Comparison of ENCODE assay signal across 8 cellular contexts in genomic region chr5:43040287-43041098, GRCh38. TPM values are rescaled to one million over a fixed set of nuclear protein-coding genes. Genes with fewer than 3 reads are reported as not detected.
A peak's percentile ranks its signal among the peaks of the same experiment; 100 is the strongest.
DNase-seq lines count a peak whose midpoint lies in the region; FAIRE-seq and TF ChIP-seq lines count a peak whose summit lies in the region.

TSS of gene ANXA2R (minus strand) at chr5:43040319. CDS start at chr5:43040046, 273 bp downstream.

- H4K8ac ChIP-seq in H1 (ENCODE audit: extremely low read depth, insufficient read depth, low read length), result no peak within 1 kb of the TSS

- peak; percentile 80 for FAIRE-seq in H1 (lab: Jason Lieb, UNC)

- DNase-seq in Caco-2 (peak; percentile 92 to 93), GM20000 (ENCODE audit: low spot score) (peak; percentile 61), HT-29 (ENCODE audit: low spot score) (peak; percentile 100), H1 (ENCODE audit: low read depth in 1 of 2, low spot score in 2 of 2) (peak in 1 of 2 experiments; percentile 88), midbrain (lab: John Stamatoyannopoulos, UW) (peak; percentile 86)
- DNase-seq in NK-92 treated with Interleukin-12 subunit alpha and Interleukin-12 subunit beta, amount 100 ng/mL, for 24 hours (lab: John Stamatoyannopoulos, UW), result peak; percentile 87
- peak; percentile 94 for DNase-seq in activated CD8-positive, alpha-beta memory T cell treated with anti-CD3 and anti-CD28 coated beads for 24 hours
- peak; percentile 81 to 88 for DNase-seq in stimulated activated CD8-positive, alpha-beta memory T cell treated with anti-CD3 and anti-CD28 coated beads, Interleukin-2, amount 100 ng/mL, for 1 hour (ENCODE audit: low read depth in 2 of 2)

- no peak within 1 kb of the TSS for H2BK12ac ChIP-seq in H1 (ENCODE audit: low read depth, low read length)

- POLR2A ChIA-PET in Caco-2 (lab: Charles Lee) (interaction anchor here (0.8 to 1.8 kb wide), 2 partner anchors 25 to 80 kb away, joined by 5 read pairs; partner anchors contain the start of gene ZNF131), H1 (lab: Charles Lee; ENCODE audit: partially characterized antibody) (interaction anchor here (1.1 to 3.2 kb wide), 5 partner anchors 9 to 81 kb away, joined by 3 to 17 read pairs (median 6); partner anchors contain the start of gene ZNF131)

- TF ChIP-seq POLR2A in H1 (IDR thresholded peaks at IDR 0.05; ENCODE audit: control extremely low read depth in 1 of 2, low read depth in 2 of 2, low read length in 2 of 2), result no peak

- H3K9ac ChIP-seq in H1 (replicated peaks in 1 of 4; ENCODE audit: extremely low read depth in 1 of 4, low read depth in 3 of 4, low read length in 3 of 4), result no peak within 1 kb of the TSS

- no peak within 1 kb of the TSS for H3K23ac ChIP-seq in H1 (ENCODE audit: insufficient read length)

- H3K14ac ChIP-seq in H1 (ENCODE audit: insufficient read length), result no peak within 1 kb of the TSS

- no peaks in the 10 kb centered on the region for H3K9me3 Mint-ChIP-seq in Caco-2 (ENCODE audit: unreplicated experiment)

- H3K4me1 Mint-ChIP-seq in Caco-2 (ENCODE audit: low read depth, unreplicated experiment), result no peaks in the 10 kb centered on the region

- H2BK15ac ChIP-seq in H1 (ENCODE audit: low read length), result no peak within 1 kb of the TSS

- peak; percentile 87 to 88 for TF ChIP-seq CTCF in Caco-2 (IDR thresholded peaks at IDR 0.05; ENCODE audit: insufficient read depth in 1 of 2, low read depth in 1 of 2, low read length in 1 of 2, severe bottlenecking in 1 of 2, unreplicated experiment in 1 of 2)
- peak; percentile 92 for TF ChIP-seq CTCF in GM20000 (IDR thresholded peaks at IDR 0.05; ENCODE audit: extremely low read depth, missing control alignments)
- peak; percentile 66 to 85 (median 83) for TF ChIP-seq CTCF in H1 (IDR thresholded peaks at IDR 0.05; ENCODE audit: control extremely low read depth in 1 of 3, insufficient read depth in 1 of 3, low read depth in 1 of 3, low read length in 3 of 3)

- H4K5ac ChIP-seq in H1 (ENCODE audit: insufficient read length, low read depth, low read length), result no peak within 1 kb of the TSS

- no peaks in the 10 kb centered on the region; the same call in 1 of the 2 replicates for H3K23me2 ChIP-seq in H1 (ENCODE audit: low read depth, low read length)

- peak within 1 kb of the TSS; percentile 58 for H3K27ac Mint-ChIP-seq in Caco-2 (ENCODE audit: unreplicated experiment)

- TF ChIP-seq RAD21 in H1 (IDR thresholded peaks at IDR 0.05 in 1 of 2, conservative IDR thresholded peaks at IDR 0.05 in 1 of 2; ENCODE audit: low read depth in 2 of 2, low read length in 2 of 2), result peak; percentile 60 to 69

- peak within 1 kb of the TSS; percentile 86 for H3K4me3 Mint-ChIP-seq in Caco-2 (ENCODE audit: unreplicated experiment)

- no TSS peak for BruUV-seq in Caco-2 (replicated peaks; lab: Mats Ljungman, UMichigan)

- H2BK5ac ChIP-seq in H1 (ENCODE audit: low read depth, low read length), result no peak within 1 kb of the TSS

- H3K36me3 ChIP-seq in Caco-2 (ENCODE audit: control insufficient read depth, insufficient read depth, low read length) (no peaks in the 10 kb centered on the region), H1 (ENCODE audit: control insufficient read depth in 2 of 4, insufficient read depth in 4 of 4, low read length in 3 of 4) (no peaks in the 10 kb centered on the region; a peak in 1 of 8 replicates)

- no peak within 1 kb of the TSS for H4K91ac ChIP-seq in H1 (replicated peaks; ENCODE audit: insufficient read length, low read length)

- H3K4me2 ChIP-seq in H1 (ENCODE audit: insufficient read depth in 1 of 2, low read depth in 2 of 2, low read length in 2 of 2), result peak within 1 kb of the TSS; percentile 64 to 72

- peaks cover 10% of the 10 kb centered on the region for H3K36me3 Mint-ChIP-seq in Caco-2 (ENCODE audit: insufficient read depth, unreplicated experiment)

- H3K27ac ChIP-seq in H1 (ENCODE audit: low read depth, low read length), result no peak within 1 kb of the TSS

- H2BK20ac ChIP-seq in H1 (ENCODE audit: low read length), result no peak within 1 kb of the TSS

- no peak within 1 kb of the TSS for H2AFZ ChIP-seq in H1 (ENCODE audit: low read length)

- H3K9me3 ChIP-seq in Caco-2 (no peaks in the 10 kb centered on the region), H1 (ENCODE audit: insufficient read depth in 2 of 2, low read depth in 1 of 2, low read length in 1 of 2) (no peaks in the 10 kb centered on the region)

- peaks cover 33 to 56% of the 10 kb centered on the region in 2 experiments for H4K20me1 ChIP-seq in H1 (replicated peaks in 1 of 2; ENCODE audit: control insufficient read depth in 1 of 2, insufficient read depth in 2 of 2, low read length in 2 of 2)

- TF ChIP-seq EP300 in H1 (IDR thresholded peaks at IDR 0.05; ENCODE audit: borderline replicate concordance in 1 of 2, low read depth in 2 of 2, low read length in 2 of 2), result no peak

- intact Hi-C loops in Caco-2 (cut with micrococcal nuclease; ENCODE audit: unreplicated experiment), result loop anchor here (1.0 kb wide), 3 partner anchors 20 to 128 kb away; no protein-coding TSS in a partner anchor

- 6% methylated on average over 47 of the region's 47 CpGs; no CpG with 5 or more reads in 1 of the 2 experiments for WGBS in H1 (ENCODE audit: extremely low coverage in 1 of 2, insufficient coverage in 1 of 2, insufficient read length in 1 of 2, insufficient replicate concordance in 2 of 2, low coverage in 1 of 2, low lambda C conversion rate in 2 of 2, missing lambda C conversion rate in 1 of 2), 2 experiments

- H3K79me2 ChIP-seq in H1 (ENCODE audit: control insufficient read depth in 1 of 2, insufficient read depth in 2 of 2, low read length in 2 of 2), result no peaks in the 10 kb centered on the region

- H3K4me3 ChIP-seq in Caco-2 (ENCODE audit: low read depth, low read length) (peak within 1 kb of the TSS; percentile 80), H1 (ENCODE audit: extremely low read depth in 1 of 4, insufficient read depth in 2 of 4, low read depth in 3 of 4, low read length in 4 of 4) (peak within 1 kb of the TSS in 2 of 4 experiments; percentile 7 to 57; a peak in 3 of 8 replicates)

- H3K27me3 ChIP-seq in Caco-2 (replicated peaks; ENCODE audit: control insufficient read depth, insufficient read depth, low read length) (no peaks in the 10 kb centered on the region), H1 (replicated peaks in 1 of 4; ENCODE audit: control insufficient read depth in 3 of 4, extremely low read depth in 1 of 4, insufficient read depth in 3 of 4, low read length in 3 of 4) (peaks cover 76 to 95% (median 91%) of the 10 kb centered on the region in 4 experiments)

- no peak within 1 kb of the TSS for H3K56ac ChIP-seq in H1 (replicated peaks; ENCODE audit: insufficient read length, low read depth, low read length)

- no peak within 1 kb of the TSS for H3K4ac ChIP-seq in H1 (replicated peaks; ENCODE audit: insufficient read length, low read depth, low read length)

- no peak within 1 kb of the TSS; the same call in 1 of the 2 replicates for H3K18ac ChIP-seq in H1 (ENCODE audit: extremely low read depth, low read length)

- H2AK5ac ChIP-seq in H1 (ENCODE audit: low read depth, low read length), result no peak within 1 kb of the TSS

- CTCF ChIA-PET in Caco-2 (lab: Charles Lee) (interaction anchor here (0.6 to 3.2 kb wide), 11 partner anchors 10 to 443 kb away, joined by 3 to 28 read pairs (median 5); partner anchors contain the start of genes TMEM267 and ZNF131), H1 (lab: Charles Lee; ENCODE audit: partially characterized antibody) (interaction anchor here (0.7 to 2.8 kb wide), 17 partner anchors 11 to 128 kb away, joined by 3 to 23 read pairs (median 5); no protein-coding TSS in a partner anchor)

- no peaks in the 10 kb centered on the region; the same call in 1 of the 2 replicates for H3K79me1 ChIP-seq in H1 (ENCODE audit: low read depth, low read length)

- H3K4me1 ChIP-seq in Caco-2 (no peaks in the 10 kb centered on the region), H1 (replicated peaks in 1 of 4; ENCODE audit: control insufficient read depth in 3 of 4, insufficient read depth in 4 of 4, low read length in 3 of 4) (peaks cover 9 to 29% (median 14%) of the 10 kb centered on the region in 4 experiments)

- H3K27me3 Mint-ChIP-seq in Caco-2 (ENCODE audit: insufficient read depth, unreplicated experiment), result no peaks in the 10 kb centered on the region

- no peak within 1 kb of the TSS for H2BK120ac ChIP-seq in H1 (replicated peaks; ENCODE audit: low read depth, low read length)

TF ChIP-seq in H1, 55 proteins besides CTCF, POLR2A, EP300 and RAD21 (continues in another document):
- TF ChIP-seq SUZ12 (IDR thresholded peaks at IDR 0.05; ENCODE audit: low read length), result peak; percentile 49
- TF ChIP-seq TCF12 (IDR thresholded peaks at IDR 0.05; ENCODE audit: low read depth, low read length), result peak; percentile 50; the same call in 1 of the 2 replicates
- TF ChIP-seq RNF2 (IDR thresholded peaks at IDR 0.05; ENCODE audit: borderline replicate concordance, low read depth, low read length, missing control alignments, poor library complexity, severe bottlenecking), result peak; percentile 71
- peak; percentile 36 for TF ChIP-seq ASH2L (IDR thresholded peaks at IDR 0.05; ENCODE audit: low read length)
- peak; percentile 71 for TF ChIP-seq EZH2 (IDR thresholded peaks at IDR 0.05; ENCODE audit: low read depth, low read length, severe bottlenecking)
- peak; percentile 92 for TF ChIP-seq EGR1 (IDR thresholded peaks at IDR 0.05; ENCODE audit: borderline replicate concordance, low read depth, low read length)
- 0 out of 2 replicates have a peak, but pooled peaks have one; percentile 9 for TF ChIP-seq CEBPB (IDR thresholded peaks at IDR 0.05; ENCODE audit: low read depth, low read length)
- 0 out of 2 replicates have a peak, but pooled peaks have one; percentile 11 for TF ChIP-seq MAX (IDR thresholded peaks at IDR 0.05)
- TF ChIP-seq TEAD4 (IDR thresholded peaks at IDR 0.05; ENCODE audit: low read depth, low read length), result 0 out of 2 replicates have a peak, but pooled peaks have one; percentile 13
- no peak for TF ChIP-seq BACH1 (IDR thresholded peaks at IDR 0.05; ENCODE audit: low read length)
- TF ChIP-seq GTF2F1 (IDR thresholded peaks at IDR 0.05; ENCODE audit: borderline replicate concordance, low read depth, low read length), result no peak

RNA-seq across cellular contexts. Expression of gene ANXA2R, which starts in this region (rescaled TPM):
- total RNA-seq in Caco-2 (2022), result 3.1 and 4.1 TPM in 2 replicates
- 21.1 and 22.7 TPM in 2 replicates for total RNA-seq in HT-29 (2014; rRNA removed; shearing (Covaris generic))
- 0.17 and 0.29 TPM in 2 replicates for total RNA-seq in H1 (2021; fragmentation: NEBNext Ultra II Directional; extraction: Animal tissue kit (Norgen Biotek cat#: 25700))
- polyA plus RNA-seq in H1 (2011; rRNA removed), result 0.08 and 0.11 TPM in 2 replicates
- 0.14 TPM for polyA plus RNA-seq in H1 (2011; cell fraction: cytosol; rRNA removed)
- 0.30 TPM for polyA plus RNA-seq in H1 (2011; cell fraction: nucleus; rRNA removed)
- 0.11 TPM in 1 of 4 replicates, not detected in the others for polyA plus RNA-seq in H1 (2012, experiment 1 of 2)
- not detected for polyA plus RNA-seq in H1 (2012, experiment 2 of 2)
- not detected for polyA plus RNA-seq in H1 (2013, experiment 1 of 2)
- 0.04 TPM for polyA plus RNA-seq in H1 (2013, experiment 2 of 2)
- polyA minus RNA-seq in H1 (2011; rRNA and poly(A)+ RNA removed), result 0.56 and 1.2 TPM in 2 replicates
- polyA minus RNA-seq in H1 (2011; cell fraction: cytosol; rRNA and poly(A)+ RNA removed), result not detected
- 1.2 TPM for polyA minus RNA-seq in H1 (2011; cell fraction: nucleus; rRNA and poly(A)+ RNA removed)
